24 cellular contexts compared by ENCODE assay signal in the genomic region with DNA sequence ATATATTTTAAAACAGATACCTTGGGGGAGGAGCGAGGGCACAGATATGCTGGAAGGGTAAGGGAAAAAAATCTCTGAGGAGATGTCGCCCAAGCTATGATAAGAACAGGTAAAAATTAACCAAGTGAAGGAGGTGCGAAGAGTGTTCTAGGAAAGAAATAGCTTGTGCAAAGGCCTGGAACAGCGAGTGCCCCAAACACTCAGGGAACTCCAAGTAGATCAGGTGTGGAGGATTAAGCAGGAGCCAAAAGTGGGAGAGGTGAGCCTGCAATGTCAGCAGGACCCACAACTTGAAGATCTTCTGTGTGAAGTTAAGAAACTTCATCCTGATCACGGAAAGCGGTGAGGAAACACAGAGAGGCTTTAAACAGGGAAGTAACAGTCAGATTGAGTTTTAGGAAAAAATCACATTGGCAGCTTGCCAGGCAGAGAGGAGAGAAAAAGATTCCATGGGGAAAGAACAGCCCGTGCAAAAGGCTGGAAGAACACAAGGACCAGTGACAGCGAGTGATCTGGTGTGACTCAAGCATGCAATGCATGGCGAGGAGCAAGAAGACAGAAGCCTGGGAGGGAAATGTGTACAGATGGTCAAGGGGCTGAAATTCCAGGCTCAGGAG. TPM values are rescaled to one million over a fixed set of nuclear protein-coding genes. Genes with fewer than 3 reads are reported as not detected.
DNase-seq lines count a peak whose midpoint lies in the region; ATAC-seq and TF ChIP-seq lines count a peak whose summit lies in the region.
"Had no signal": no experiment of that assay in that cellular context is flagged by ENCODE, and none has a peak within 500 bp of the region (broad histone marks: within the 10 kb centered on the region; RNA-seq: fewer than 3 reads in every experiment).

No MANE protein-coding gene starts in this region.

- peaks cover 11% of the 10 kb centered on the region for H3K4me1 ChIP-seq in hepatocyte (ENCODE audit: insufficient read depth)
- H3K4me1 ChIP-seq: BLaER1 treated with 17β-estradiol and CSF1 and Interleukin-3, amounts not matched to agents 10 nM and 100 nM had no signal

- no peak for TF ChIP-seq CTCF in hepatocyte (IDR thresholded peaks at IDR 0.05; ENCODE audit: poor library complexity)

- H3K4me3 ChIP-seq in hepatocyte = no peak overlapping the region
- H3K4me3 ChIP-seq: BLaER1 treated with 17β-estradiol and CSF1 and Interleukin-3, amounts not matched to agents 10 nM and 100 nM; HAP-1; SK-N-MC had no signal

- H3K4me2 ChIP-seq in hepatocyte = peak overlapping the region; percentile 50
- H3K4me2 ChIP-seq: BLaER1 treated with 17β-estradiol and CSF1 and Interleukin-3, amounts not matched to agents 10 nM and 100 nM had no signal

- no peak overlapping the region for H2AFZ ChIP-seq in hepatocyte

- H3K9me2 ChIP-seq in hepatocyte (replicated peaks; ENCODE audit: insufficient read depth) = no peaks in the 10 kb centered on the region

- no peaks in the 10 kb centered on the region for H3K36me3 ChIP-seq in hepatocyte (replicated peaks; ENCODE audit: insufficient read depth, low read depth)
- H3K36me3 ChIP-seq: BLaER1 treated with 17β-estradiol and CSF1 and Interleukin-3, amounts not matched to agents 10 nM and 100 nM; HAP-1 had no signal

- H3K27me3 ChIP-seq in hepatocyte = no peaks in the 10 kb centered on the region
- H3K27me3 ChIP-seq: BLaER1 treated with 17β-estradiol and CSF1 and Interleukin-3, amounts not matched to agents 10 nM and 100 nM had no signal

- no peaks in the 10 kb centered on the region for H4K20me1 ChIP-seq in hepatocyte (ENCODE audit: insufficient read depth, poor library complexity, severe bottlenecking)
- H4K20me1 ChIP-seq: BLaER1 treated with 17β-estradiol and CSF1 and Interleukin-3, amounts not matched to agents 10 nM and 100 nM had no signal

- H3K9me3 ChIP-seq in hepatocyte (ENCODE audit: low read depth) = no peaks in the 10 kb centered on the region
- H3K9me3 ChIP-seq: BLaER1 treated with 17β-estradiol and CSF1 and Interleukin-3, amounts not matched to agents 10 nM and 100 nM; HAP-1 had no signal

- H3K27ac ChIP-seq in hepatocyte = peak overlapping the region; percentile 46
- H3K27ac ChIP-seq: BLaER1 treated with 17β-estradiol and CSF1 and Interleukin-3, amounts not matched to agents 10 nM and 100 nM; HL-60; SK-N-MC had no signal

- H3K79me2 ChIP-seq in hepatocyte = no peaks in the 10 kb centered on the region

- intact Hi-C loops in posterior vena cava (cut with DNase I) = no loop called here

- DNase-seq in NCI-H524 (lab: John Stamatoyannopoulos, UW) = peak; percentile 16 to 55
- DNase-seq in NCI-H524 treated with DMSO at 0.1 percent for 48 hours (lab: John Stamatoyannopoulos, UW) = no peak
- DNase-seq in M059J (ENCODE audit: low read depth) = peak; percentile 5
- peak; percentile 43 for DNase-seq in hepatocyte (ENCODE audit: low spot score)
- DNase-seq in posterior vena cava (ENCODE audit: low spot score) = peak; percentile 6
- no peak for DNase-seq in AG08396 (ENCODE audit: low spot score)
- no peak for DNase-seq in activated effector memory CD4-positive, alpha-beta T cell treated with anti-CD3 and anti-CD28 coated beads, Interleukin-2, amount 50 U/mL, for 16 hours
- DNase-seq: CD8-positive, alpha-beta memory T cell; DMS79 treated with DMSO at 0.1 percent for 48 hours; NCI-H1417; NCI-H187; NCI-H345; NCI-H69; NK-92 treated with Interleukin-12 subunit alpha and Interleukin-12 subunit beta, amount 100 ng/mL, for 24 hours; OCI-M1; Right ventricle myocardium superior had no signal

- 65% methylated on average over 9 of the region's 9 CpGs for WGBS in hepatocyte (ENCODE audit: low lambda C conversion rate, missing lambda C conversion rate)

- ATAC-seq in GM21717 (IDR thresholded peaks at IDR 0.05; ENCODE audit: unreplicated experiment) = no peak

RNA-seq across cellular contexts. Expression of a gene that starts 30.7 kb away (rescaled TPM):
- total RNA-seq in M059J (2014; rRNA removed; shearing (Covaris generic)) = not detected in 2 replicates
- total RNA-seq in hepatocyte (not detected in 2 replicates), posterior vena cava (not detected)
- polyA plus RNA-seq in hepatocyte = not detected in 2 replicates
- total RNA-seq: CD8-positive, alpha-beta memory T cell; HT1080; LHCN-M2; Right ventricle myocardium superior had no signal
- polyA plus RNA-seq: CD8-positive, alpha-beta memory T cell; IgD-negative memory B cell had no signal

RNA-seq across cellular contexts. Expression of a gene that starts 38.1 kb away (rescaled TPM):
- 35.2 and 53.3 TPM in 2 replicates for total RNA-seq in M059J (2014; rRNA removed; shearing (Covaris generic))
- 69.4 and 71.6 TPM in 2 replicates for total RNA-seq in hepatocyte
- polyA plus RNA-seq in hepatocyte = 4.0 and 5.1 TPM in 2 replicates
- total RNA-seq in posterior vena cava = 10 to 100 TPM; 19.1 to 21.1 TPM

RNA-seq across cellular contexts. Expression of a gene that starts 50.2 kb away (rescaled TPM):
- total RNA-seq in M059J (2014; rRNA removed; shearing (Covaris generic)) = 8.7 and 8.9 TPM in 2 replicates
- total RNA-seq in hepatocyte = 28.5 and 32.7 TPM in 2 replicates
- 13.1 and 15.5 TPM in 2 replicates for polyA plus RNA-seq in hepatocyte
- 10 to 100 TPM; 69.3 to 75.1 TPM for total RNA-seq in posterior vena cava

Comparison
In these comparisons a context has a peak if more than half of its experiments do, and no peak if none do; other contexts are left out.
1. DNase-seq: peak in NCI-H524 (2 of 2), M059J (single experiment), hepatocyte (single experiment) and posterior vena cava (single experiment); none in NCI-H524 treated with DMSO at 0.1 percent for 48 hours (single experiment), AG08396 (single experiment) and activated effector memory CD4-positive, alpha-beta T cell treated with anti-CD3 and anti-CD28 coated beads, Interleukin-2, amount 50 U/mL, for 16 hours (single experiment).